ENCODE assay signal across 18 cellular contexts in the genomic region with DNA sequence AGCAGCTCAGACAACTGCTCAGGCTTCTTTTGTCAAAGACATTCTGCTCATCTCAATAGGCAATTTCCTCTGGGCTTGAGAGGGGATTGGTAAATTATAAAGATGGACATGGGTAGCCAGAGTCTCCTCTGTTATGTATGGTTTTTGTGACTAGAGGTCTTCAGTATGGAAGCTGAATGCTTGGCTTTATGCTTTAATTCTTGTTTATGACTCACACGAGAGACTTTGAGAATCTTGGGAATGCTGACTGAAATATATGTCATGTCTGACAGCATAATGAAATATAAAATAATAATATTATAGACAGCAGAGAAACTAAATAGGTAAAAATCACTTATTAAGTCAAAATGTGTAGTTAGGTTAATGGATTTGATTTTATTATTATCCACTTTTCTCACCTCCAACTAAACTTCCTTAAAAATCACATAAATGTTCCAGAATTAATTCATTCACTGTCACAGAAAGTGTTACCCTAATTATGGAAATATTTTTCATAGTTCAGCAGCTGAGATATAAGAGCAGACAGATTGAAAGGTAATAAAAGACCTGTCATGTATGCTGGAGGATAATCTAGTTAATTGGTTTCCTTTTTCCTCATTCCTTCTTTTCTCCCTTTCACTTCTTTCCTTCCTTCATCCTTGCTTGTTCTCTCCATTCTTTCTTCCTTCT.
A peak's percentile ranks its signal among the peaks of the same experiment; 100 is the strongest.
DNase-seq lines count a peak whose midpoint lies in the region; ATAC-seq, FAIRE-seq and TF ChIP-seq lines count a peak whose summit lies in the region.
"Had no signal": no experiment of that assay in that cellular context is flagged by ENCODE, and none has a peak within 500 bp of the region (broad histone marks: within the 10 kb centered on the region; RNA-seq: fewer than 3 reads in every experiment).

No MANE protein-coding gene starts in this region.

- BruUV-seq in PC-9 (replicated peaks; lab: Mats Ljungman, UMichigan) (no TSS peak), MCF 10A (replicated peaks; lab: Mats Ljungman, UMichigan) (no TSS peak)

- FAIRE-seq in A204.1 (lab: Jason Lieb, UNC), result peak; percentile 27
- FAIRE-seq: GM12878, H1 had no signal

- H2AFZ ChIP-seq in PC-9, result peak overlapping the region; percentile 52; the same call in 1 of the 2 replicates

- H3K27me3 ChIP-seq in PC-9 (ENCODE audit: insufficient read depth, low read depth), result no peaks in the 10 kb centered on the region
- H3K27me3 ChIP-seq: BLaER1 had no signal

- H4K20me1 ChIP-seq in PC-9 (ENCODE audit: insufficient read depth), result no peaks in the 10 kb centered on the region; the same call in 1 of the 2 replicates
- H4K20me1 ChIP-seq: BLaER1 had no signal

- H3K27ac ChIP-seq in PC-9, result no peak overlapping the region
- H3K27ac ChIP-seq: 22Rv1, BLaER1 had no signal

- H3K36me3 Mint-ChIP-seq in MCF 10A (ENCODE audit: insufficient read depth, unreplicated experiment), result no peaks in the 10 kb centered on the region
- H3K36me3 Mint-ChIP-seq: CD8-positive, alpha-beta memory T cell had no signal

- no peak overlapping the region for H3K4me2 ChIP-seq in PC-9
- H3K4me2 ChIP-seq: BLaER1 had no signal

- no peak overlapping the region for H3K4me3 Mint-ChIP-seq in MCF 10A (ENCODE audit: unreplicated experiment)
- H3K4me3 Mint-ChIP-seq: CD8-positive, alpha-beta memory T cell had no signal

- no peak for ATAC-seq in GM21737 (IDR thresholded peaks at IDR 0.05; ENCODE audit: unreplicated experiment)
- ATAC-seq: GM12878 had no signal

- POLR2A ChIA-PET in PC-9 (lab: Charles Lee; ENCODE audit: unreplicated experiment), result no interaction called here
- POLR2A ChIA-PET in MCF 10A (lab: Yijun Ruan, JAX), result no interaction called here

- H3K4me1 ChIP-seq in PC-9 (replicated peaks; ENCODE audit: insufficient read depth), result no peaks in the 10 kb centered on the region
- H3K4me1 ChIP-seq: Caco-2 had no signal

- in situ Hi-C loops in GM13976 (cut with MboI; ENCODE audit: low sequenced_read_pairs, unreplicated experiment), result no loop called here

- H3K4me3 ChIP-seq in PC-9 (no peak overlapping the region), choroid plexus epithelial cell (ENCODE audit: low read depth, low read length) (no peak overlapping the region)
- H3K4me3 ChIP-seq: BLaER1, GM12878 had no signal

- TF ChIP-seq CTCF in PC-9 (conservative IDR thresholded peaks at IDR 0.05) (no peak), choroid plexus epithelial cell (conservative IDR thresholded peaks at IDR 0.05; ENCODE audit: low read depth, low read length) (no peak), GM13976 (IDR thresholded peaks at IDR 0.05; ENCODE audit: borderline replicate concordance, control extremely low read depth, extremely low read depth, insufficient read depth, missing control alignments) (no peak), MCF 10A (IDR thresholded peaks at IDR 0.05; ENCODE audit: unreplicated experiment) (no peak)

- intact Hi-C loops in PC-9 (cut with micrococcal nuclease; ENCODE audit: unreplicated experiment) (no loop called here), posterior vena cava (cut with DNase I) (no loop called here), MCF 10A (cut with micrococcal nuclease) (no loop called here)

- no peaks in the 10 kb centered on the region for H3K4me1 Mint-ChIP-seq in MCF 10A (ENCODE audit: insufficient read depth, unreplicated experiment)
- H3K4me1 Mint-ChIP-seq: CD8-positive, alpha-beta memory T cell had no signal

- CTCF ChIA-PET in PC-9 (lab: Charles Lee) (no interaction called here), MCF 10A (lab: Yijun Ruan, JAX) (interaction anchor here (0.7 kb wide), 1 partner anchor 1568 kb away, joined by 3 read pairs; no protein-coding TSS in a partner anchor)

- no peaks in the 10 kb centered on the region for H3K36me3 ChIP-seq in PC-9 (ENCODE audit: low read depth)
- H3K36me3 ChIP-seq: BLaER1 had no signal

- H3K27ac Mint-ChIP-seq in MCF 10A (ENCODE audit: low read depth, unreplicated experiment), result no peak overlapping the region
- H3K27ac Mint-ChIP-seq: CD8-positive, alpha-beta memory T cell had no signal

- no peaks in the 10 kb centered on the region for H3K9me3 ChIP-seq in PC-9 (ENCODE audit: insufficient read depth, low read depth)
- H3K9me3 ChIP-seq: BLaER1 had no signal

- no peaks in the 10 kb centered on the region for H3K79me2 ChIP-seq in PC-9 (ENCODE audit: low read depth)

- H3K9me3 Mint-ChIP-seq in MCF 10A (ENCODE audit: unreplicated experiment), result no peaks in the 10 kb centered on the region

- H3K9me2 ChIP-seq in PC-9 (ENCODE audit: insufficient read depth), result no peaks in the 10 kb centered on the region; the same call in 1 of the 2 replicates

- H3F3A ChIP-seq in PC-9 (ENCODE audit: insufficient read depth, low read depth), result no peaks in the 10 kb centered on the region

- DNase-seq in PC-9, result no peak
- peak; percentile 2 for DNase-seq in choroid plexus epithelial cell (ENCODE audit: low read depth)
- peak; percentile 24 for DNase-seq in retina
- no peak for DNase-seq in GM13976 (ENCODE audit: low spot score)
- DNase-seq in posterior vena cava (ENCODE audit: low spot score), result no peak
- DNase-seq in MCF 10A (ENCODE audit: unreplicated experiment), result no peak
- DNase-seq: AML-193; Caco-2; CD8-positive, alpha-beta memory T cell; HCEC 1CT; IMR-90; KBM-7 had no signal

- no peaks in the 10 kb centered on the region for H3K27me3 Mint-ChIP-seq in MCF 10A (ENCODE audit: insufficient read depth, unreplicated experiment)
- H3K27me3 Mint-ChIP-seq: CD8-positive, alpha-beta memory T cell had no signal

Comparison
In these comparisons a context has a peak if more than half of its experiments do, and no peak if none do; other contexts are left out.
1. DNase-seq: peak in choroid plexus epithelial cell (single experiment) and retina (single experiment); none in PC-9 (0 of 2), GM13976 (single experiment), posterior vena cava (single experiment) and MCF 10A (single experiment).